In the genomic region with DNA sequence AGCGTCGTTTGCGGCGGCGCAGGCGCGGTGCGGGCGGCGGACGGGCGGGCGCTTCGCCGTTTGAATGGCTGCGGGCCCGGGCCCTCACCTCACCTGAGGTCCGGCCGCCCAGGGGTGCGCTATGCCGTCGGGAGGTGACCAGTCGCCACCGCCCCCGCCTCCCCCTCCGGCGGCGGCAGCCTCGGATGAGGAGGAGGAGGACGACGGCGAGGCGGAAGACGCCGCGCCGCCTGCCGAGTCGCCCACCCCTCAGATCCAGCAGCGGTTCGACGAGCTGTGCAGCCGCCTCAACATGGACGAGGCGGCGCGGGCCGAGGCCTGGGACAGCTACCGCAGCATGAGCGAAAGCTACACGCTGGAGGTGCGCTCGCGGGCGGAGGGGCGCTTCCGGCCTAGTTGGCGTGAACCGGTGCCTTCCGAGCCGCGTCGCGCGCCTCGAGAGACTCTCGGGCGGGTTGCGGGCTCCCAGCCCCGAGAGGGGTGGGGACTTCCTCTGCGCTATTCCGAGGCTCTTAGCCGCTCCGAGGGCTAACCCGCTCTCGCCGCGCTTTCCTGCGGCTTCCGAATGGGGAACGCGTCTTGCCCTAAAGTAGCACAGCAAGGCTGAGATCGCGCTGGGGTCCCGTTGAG, we compare ENCODE assay signal across 8 cellular contexts. TPM values are rescaled to one million over a fixed set of nuclear protein-coding genes. Genes with fewer than 3 reads are reported as not detected.
DNase-seq lines count a peak whose midpoint lies in the region; ATAC-seq and TF ChIP-seq lines count a peak whose summit lies in the region.

A gene with protein sequence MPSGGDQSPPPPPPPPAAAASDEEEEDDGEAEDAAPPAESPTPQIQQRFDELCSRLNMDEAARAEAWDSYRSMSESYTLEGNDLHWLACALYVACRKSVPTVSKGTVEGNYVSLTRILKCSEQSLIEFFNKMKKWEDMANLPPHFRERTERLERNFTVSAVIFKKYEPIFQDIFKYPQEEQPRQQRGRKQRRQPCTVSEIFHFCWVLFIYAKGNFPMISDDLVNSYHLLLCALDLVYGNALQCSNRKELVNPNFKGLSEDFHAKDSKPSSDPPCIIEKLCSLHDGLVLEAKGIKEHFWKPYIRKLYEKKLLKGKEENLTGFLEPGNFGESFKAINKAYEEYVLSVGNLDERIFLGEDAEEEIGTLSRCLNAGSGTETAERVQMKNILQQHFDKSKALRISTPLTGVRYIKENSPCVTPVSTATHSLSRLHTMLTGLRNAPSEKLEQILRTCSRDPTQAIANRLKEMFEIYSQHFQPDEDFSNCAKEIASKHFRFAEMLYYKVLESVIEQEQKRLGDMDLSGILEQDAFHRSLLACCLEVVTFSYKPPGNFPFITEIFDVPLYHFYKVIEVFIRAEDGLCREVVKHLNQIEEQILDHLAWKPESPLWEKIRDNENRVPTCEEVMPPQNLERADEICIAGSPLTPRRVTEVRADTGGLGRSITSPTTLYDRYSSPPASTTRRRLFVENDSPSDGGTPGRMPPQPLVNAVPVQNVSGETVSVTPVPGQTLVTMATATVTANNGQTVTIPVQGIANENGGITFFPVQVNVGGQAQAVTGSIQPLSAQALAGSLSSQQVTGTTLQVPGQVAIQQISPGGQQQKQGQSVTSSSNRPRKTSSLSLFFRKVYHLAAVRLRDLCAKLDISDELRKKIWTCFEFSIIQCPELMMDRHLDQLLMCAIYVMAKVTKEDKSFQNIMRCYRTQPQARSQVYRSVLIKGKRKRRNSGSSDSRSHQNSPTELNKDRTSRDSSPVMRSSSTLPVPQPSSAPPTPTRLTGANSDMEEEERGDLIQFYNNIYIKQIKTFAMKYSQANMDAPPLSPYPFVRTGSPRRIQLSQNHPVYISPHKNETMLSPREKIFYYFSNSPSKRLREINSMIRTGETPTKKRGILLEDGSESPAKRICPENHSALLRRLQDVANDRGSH (plus strand): TSS at position 36 of the 630 bp plus-strand sequence. CDS start 86 bp downstream, at position 122.

- H3K4me1 ChIP-seq in Caco-2 (peaks cover 19% of the 10 kb centered on the region), neuron (ENCODE audit: insufficient read depth, low read length) (peaks cover 8% of the 10 kb centered on the region)

- CTCF ChIA-PET in Caco-2 (lab: Charles Lee) = no interaction called here

- H3K27ac ChIP-seq in substantia nigra (ENCODE audit: low read depth, low read length, poor library complexity, severe bottlenecking) = peak within 1 kb of the TSS; percentile 96

- TF ChIP-seq CTCF in Caco-2 (IDR thresholded peaks at IDR 0.05; ENCODE audit: insufficient read depth in 1 of 2, low read depth in 1 of 2, low read length in 1 of 2, severe bottlenecking in 1 of 2, unreplicated experiment in 1 of 2) (no peak), fibroblast of villous mesenchyme (IDR thresholded peaks at IDR 0.05; ENCODE audit: insufficient read depth, low read depth, low read length) (no peak)

- POLR2A ChIA-PET in Caco-2 (lab: Charles Lee) = interaction anchor here (0.9 kb wide), 1 partner anchor 69 kb away, joined by 7 read pairs; the partner anchor contains the start of gene AKTIP

- H2AFZ ChIP-seq in neuron (ENCODE audit: low read depth, low read length) = peak within 1 kb of the TSS; percentile 93

- H3K9me3 Mint-ChIP-seq in Caco-2 (ENCODE audit: unreplicated experiment) = peaks cover 3% of the 10 kb centered on the region

- no peaks in the 10 kb centered on the region for H3K36me3 ChIP-seq in Caco-2 (ENCODE audit: control insufficient read depth, insufficient read depth, low read length)
- peaks cover 2% of the 10 kb centered on the region for H3K36me3 ChIP-seq in neuron (ENCODE audit: insufficient read depth, low read length)

- peaks cover 18% of the 10 kb centered on the region for H3K4me1 Mint-ChIP-seq in Caco-2 (ENCODE audit: low read depth, unreplicated experiment)

- ATAC-seq in GM19438 (IDR thresholded peaks at IDR 0.05; ENCODE audit: low read depth, unreplicated experiment) (peak; percentile 74), HG03558 (IDR thresholded peaks at IDR 0.05; ENCODE audit: extremely low read depth, unreplicated experiment) (peak; percentile 49)

- BruUV-seq in Caco-2 (replicated peaks; lab: Mats Ljungman, UMichigan) = no TSS peak

- H3K27me3 Mint-ChIP-seq in Caco-2 (ENCODE audit: insufficient read depth, unreplicated experiment) = no peaks in the 10 kb centered on the region

- H3K27me3 ChIP-seq in Caco-2 (replicated peaks; ENCODE audit: control insufficient read depth, insufficient read depth, low read length) (no peaks in the 10 kb centered on the region), neuron (ENCODE audit: insufficient read depth, low read length) (no peaks in the 10 kb centered on the region)

- intact Hi-C loops in Caco-2 (cut with micrococcal nuclease; ENCODE audit: unreplicated experiment) = loop anchor here (1.0 to 10.0 kb wide), 5 partner anchors 61 to 380 kb away; partner anchors contain the start of genes AKTIP, CHD9 and CHD9NB

- peaks cover 7% of the 10 kb centered on the region for H3K9me3 ChIP-seq in Caco-2
- no peaks in the 10 kb centered on the region for H3K9me3 ChIP-seq in neuron (ENCODE audit: low read length)

- peak within 1 kb of the TSS; percentile 96 for H3K27ac Mint-ChIP-seq in Caco-2 (ENCODE audit: unreplicated experiment)

- H3K4me3 Mint-ChIP-seq in Caco-2 (ENCODE audit: unreplicated experiment) = peak within 1 kb of the TSS; percentile 99

- H3K4me3 ChIP-seq in Caco-2 (ENCODE audit: low read depth, low read length) (peak within 1 kb of the TSS; percentile 99), fibroblast of villous mesenchyme (ENCODE audit: low read depth, low read length) (peak within 1 kb of the TSS; percentile 97), neuron (ENCODE audit: low read length) (peak within 1 kb of the TSS; percentile 81)

- peak; percentile 46 to 93 for DNase-seq in Caco-2
- peak; percentile 89 for DNase-seq in RPMI8226
- peak; percentile 94 for DNase-seq in activated effector memory CD4-positive, alpha-beta T cell treated with anti-CD3 and anti-CD28 coated beads, Interleukin-2, amount 50 U/mL, for 16 hours
- peak; percentile 54 for DNase-seq in fibroblast of villous mesenchyme (ENCODE audit: low read depth)
- peak in 47 of 49 donors; percentile 20 to 88 (median 69) for DNase-seq in substantia nigra (lab: John Stamatoyannopoulos, UW)

- H3K36me3 Mint-ChIP-seq in Caco-2 (ENCODE audit: insufficient read depth, unreplicated experiment) = peaks cover 20% of the 10 kb centered on the region

RNA-seq across cellular contexts. Expression of the gene that starts here (rescaled TPM):
- total RNA-seq in Caco-2 (2022) = 55.3 and 57.6 TPM in 2 replicates
- total RNA-seq in fibroblast of villous mesenchyme = 35.1 and 49.7 TPM in 2 replicates

Comparison
In these comparisons a context has a peak if more than half of its experiments do, and no peak if none do; other contexts are left out.
1. Peak in every context shown above with its lines: DNase-seq, ATAC-seq, H3K4me3 ChIP-seq and H3K27ac ChIP-seq.